ENCODE assay signal across 8 cellular contexts in the genomic region with DNA sequence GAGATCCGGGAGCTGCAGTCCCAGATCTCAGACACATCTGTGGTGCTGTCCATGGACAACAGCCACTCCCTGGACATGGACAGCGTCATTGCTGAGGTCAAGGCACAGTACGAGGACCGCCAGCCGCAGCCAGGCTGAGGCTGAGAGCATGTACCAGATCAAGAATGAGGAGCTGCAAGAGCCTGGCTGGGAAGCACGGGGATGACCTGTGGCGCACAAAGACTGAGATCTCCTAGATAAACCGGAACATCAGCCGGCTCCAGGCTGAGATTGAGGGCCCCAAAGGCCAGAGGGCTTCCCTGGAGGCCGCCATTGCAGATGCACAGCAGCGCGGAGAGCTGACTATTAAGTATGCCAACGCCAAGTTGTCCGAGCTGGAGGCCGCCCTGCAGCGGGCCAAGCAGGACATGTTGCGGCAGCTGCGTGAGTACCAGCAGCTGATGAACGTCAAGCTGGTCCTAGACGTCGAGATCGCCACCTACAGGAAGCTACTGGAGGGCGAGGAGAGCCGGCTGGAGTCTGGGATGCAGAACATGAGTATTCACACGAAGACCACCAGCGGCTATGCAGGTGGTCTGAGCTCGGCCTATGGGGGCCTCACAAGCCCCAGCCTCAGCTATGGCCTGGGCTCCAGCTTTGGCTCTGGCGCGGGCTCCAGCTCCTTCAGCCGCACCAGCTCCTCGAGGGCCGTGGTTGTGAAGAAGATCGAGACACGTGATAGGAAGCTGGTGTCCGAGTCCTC. TPM values are rescaled to one million over a fixed set of nuclear protein-coding genes. Genes with fewer than 3 reads are reported as not detected.
DNase-seq lines count a peak whose midpoint lies in the region; ATAC-seq, FAIRE-seq and TF ChIP-seq lines count a peak whose summit lies in the region.

No MANE protein-coding gene starts in this region.

- H3K27me3 Mint-ChIP-seq in activated T-cell treated with anti-CD3 and anti-CD28 coated beads, Interleukin-2, amount 50 U/mL, for 72 hours (ENCODE audit: low read depth) = peaks cover 27% of the 10 kb centered on the region

- intact Hi-C loops in posterior cingulate gyrus (cut with DNase I) = no loop called here

- peak; percentile 82 for FAIRE-seq in GM12891 (lab: Jason Lieb, UNC)

- H3K9me3 Mint-ChIP-seq in activated T-cell treated with anti-CD3 and anti-CD28 coated beads, Interleukin-2, amount 50 U/mL, for 72 hours = no peaks in the 10 kb centered on the region

- DNase-seq in ACHN = peak; percentile 24
- DNase-seq in GM12891 (ENCODE audit: insufficient read length, low spot score) = no peak
- DNase-seq in NCI-H748 (lab: John Stamatoyannopoulos, UW; ENCODE audit: unreplicated experiment) = peak; percentile 78
- peak; percentile 54 to 62 for DNase-seq in activated T-cell treated with anti-CD3 and anti-CD28 coated beads, Interleukin-2, amount 50 U/mL, for 72 hours
- DNase-seq in glomerular visceral epithelial cell (ENCODE audit: extremely low spot score) = peak; percentile 60
- DNase-seq in posterior cingulate gyrus = peak; percentile 22 to 93 (median 61)
- DNase-seq in NCI-H1048 (lab: John Stamatoyannopoulos, UW) = no peak

- H3K36me3 Mint-ChIP-seq in activated T-cell treated with anti-CD3 and anti-CD28 coated beads, Interleukin-2, amount 50 U/mL, for 72 hours (ENCODE audit: insufficient read depth in 2 of 2) = no peaks in the 10 kb centered on the region

- H3K4me3 Mint-ChIP-seq in activated T-cell treated with anti-CD3 and anti-CD28 coated beads, Interleukin-2, amount 50 U/mL, for 72 hours = peak overlapping the region; percentile 18 to 60

- H3K4me1 Mint-ChIP-seq in activated T-cell treated with anti-CD3 and anti-CD28 coated beads, Interleukin-2, amount 50 U/mL, for 72 hours (ENCODE audit: low read depth) = peaks cover 8% of the 10 kb centered on the region

- no peak overlapping the region for H3K27ac Mint-ChIP-seq in activated T-cell treated with anti-CD3 and anti-CD28 coated beads, Interleukin-2, amount 50 U/mL, for 72 hours

- no peak for ATAC-seq in activated T-cell treated with anti-CD3 and anti-CD28 coated beads, Interleukin-2, amount 50 U/mL, for 72 hours (replicated peaks in 1 of 2)
- no peak for ATAC-seq in HG03108 (IDR thresholded peaks at IDR 0.05; ENCODE audit: unreplicated experiment)

- TF ChIP-seq POLR2A in GM12891 (IDR thresholded peaks at IDR 0.05; ENCODE audit: low read depth, low read length) = no peak

- in situ Hi-C loops in ACHN (cut with HindIII; ENCODE audit: low pct_ligation_motif_present, low pct_unique_long_range_greater_than_20kb, low sequenced_read_pairs) = no loop called here

TF ChIP-seq in GM12891, 5 proteins besides CTCF, POLR2A, EP300 and RAD21:
- no peak for TF ChIP-seq POU2F2 (IDR thresholded peaks at IDR 0.05; ENCODE audit: low read depth, low read length)
- no peak for TF ChIP-seq POLR2AphosphoS5 (IDR thresholded peaks at IDR 0.05; ENCODE audit: low read depth, low read length)
- TF ChIP-seq SPI1 (IDR thresholded peaks at IDR 0.05; ENCODE audit: low read depth, low read length) = no peak
- TF ChIP-seq TAF1 (IDR thresholded peaks at IDR 0.05; ENCODE audit: low read depth, low read length) = no peak
- no peak for TF ChIP-seq PAX5 (IDR thresholded peaks at IDR 0.05; ENCODE audit: insufficient read depth, low read length, severe bottlenecking)

RNA-seq across cellular contexts. Expression of gene ETV3L, which starts 25.5 kb away (rescaled TPM):
- polyA plus RNA-seq in GM12891 (2012; ENCODE audit: low read depth, missing spikeins) = 1.3 TPM
- not detected for total RNA-seq in activated T-cell treated with anti-CD3 and anti-CD28 coated beads, Interleukin-2, amount 50 U/mL, for 72 hours

RNA-seq across cellular contexts. Expression of gene ARHGEF11, which starts 28.6 kb away (rescaled TPM):
- polyA plus RNA-seq in GM12891 (2012; ENCODE audit: low read depth, missing spikeins) = 1.6 TPM
- total RNA-seq in activated T-cell treated with anti-CD3 and anti-CD28 coated beads, Interleukin-2, amount 50 U/mL, for 72 hours = 1 to 10 TPM; 4.0 to 5.2 TPM

Comparison
In these comparisons a context has a peak if more than half of its experiments do, and no peak if none do; other contexts are left out.
1. DNase-seq: peak in ACHN (single experiment), NCI-H748 (single experiment), activated T-cell treated with anti-CD3 and anti-CD28 coated beads, Interleukin-2, amount 50 U/mL, for 72 hours (2 of 2), glomerular visceral epithelial cell (single experiment) and posterior cingulate gyrus (10 of 10); none in GM12891 (single experiment) and NCI-H1048 (single experiment).